9 cellular contexts compared by ENCODE assay signal in genomic region chr2:235496239-235496621, GRCh38. TPM values are rescaled to one million over a fixed set of nuclear protein-coding genes. Genes with fewer than 3 reads are reported as not detected.
A peak's percentile ranks its signal among the peaks of the same experiment; 100 is the strongest.
DNase-seq lines count a peak whose midpoint lies in the region; ATAC-seq and TF ChIP-seq lines count a peak whose summit lies in the region.
"Had no signal": no experiment of that assay in that cellular context is flagged by ENCODE, and none has a peak within 500 bp of the region (broad histone marks: within the 10 kb centered on the region; RNA-seq: fewer than 3 reads in every experiment).

No MANE protein-coding gene starts in this region.

- intact Hi-C loops in Panc1 (cut with micrococcal nuclease; ENCODE audit: unreplicated experiment), result loop anchor here (5.0 kb wide), 1 partner anchor 359 kb away; no protein-coding TSS in a partner anchor

- TF ChIP-seq CTCF in Panc1 (IDR thresholded peaks at IDR 0.05), result no peak
- TF ChIP-seq CTCF in foreskin fibroblast (IDR thresholded peaks at IDR 0.05; ENCODE audit: low read depth, low read length), result no peak

- BruUV-seq in Panc1 (replicated peaks; lab: Mats Ljungman, UMichigan), result no TSS peak

- in situ Hi-C loops in Panc1 (cut with HindIII; ENCODE audit: low pct_unique_long_range_greater_than_20kb, low sequenced_read_pairs), result no loop called here

- ATAC-seq in Panc1 (no peak), GM19324 (IDR thresholded peaks at IDR 0.05; ENCODE audit: low FRiP score, unreplicated experiment) (no peak)

- peaks cover 44% of the 10 kb centered on the region for H3K4me1 ChIP-seq in Panc1 (ENCODE audit: control insufficient read depth, insufficient read depth, low read length)

- CTCF ChIA-PET in Panc1 (lab: Charles Lee), result interaction anchor here (0.6 to 1.5 kb wide), 5 partner anchors 10 to 369 kb away, joined by 3 read pairs; no protein-coding TSS in a partner anchor

- H3K36me3 ChIP-seq in Panc1 (ENCODE audit: control insufficient read depth, insufficient read depth, low read length), result no peaks in the 10 kb centered on the region; the same call in 1 of the 2 replicates

- POLR2A ChIA-PET in Panc1 (lab: Charles Lee), result no interaction called here

- DNase-seq in NCI-H524 (lab: John Stamatoyannopoulos, UW) (peak; percentile 45 to 82), NCI-H524 treated with DMSO at 0.1 percent for 48 hours (lab: John Stamatoyannopoulos, UW) (no peak), Panc1 (ENCODE audit: low read depth, low spot score) (no peak), foreskin fibroblast (peak; percentile 18 to 57), superior temporal gyrus (ENCODE audit: extremely low spot score) (peak; percentile 51), NCI-H146 treated with DMSO at 0.1 percent for 48 hours (lab: John Stamatoyannopoulos, UW; ENCODE audit: unreplicated experiment) (no peak), SKM-1 (lab: John Stamatoyannopoulos, UW; ENCODE audit: unreplicated experiment) (no peak)
- DNase-seq: NCI-H2081 had no signal

- no peaks in the 10 kb centered on the region for H3K27me3 ChIP-seq in Panc1 (ENCODE audit: control insufficient read depth, insufficient read depth, low read length)

- H3K27ac ChIP-seq in Panc1 (ENCODE audit: low read length), result peak overlapping the region; percentile 49

- H3K4me3 ChIP-seq in Panc1 (ENCODE audit: low read depth in 2 of 2, low read length in 2 of 2) (peak overlapping the region; percentile 68 to 78), foreskin fibroblast (ENCODE audit: low read depth in 1 of 2, low read length in 2 of 2) (no peak overlapping the region)

- H3K9me3 ChIP-seq in Panc1 (ENCODE audit: control insufficient read depth, insufficient read depth, low read depth, low read length), result no peaks in the 10 kb centered on the region

RNA-seq across cellular contexts. Expression of gene AGAP1, which starts 2.4 kb away (rescaled TPM):
- 38.9 TPM for total RNA-seq in Panc1 (2021; ENCODE audit: unreplicated experiment)
- 31.6 TPM for polyA plus RNA-seq in Panc1 (2012; ENCODE audit: insufficient read length)

Comparison
In these comparisons a context has a peak if more than half of its experiments do, and no peak if none do; other contexts are left out.
1. DNase-seq: peak in NCI-H524 (2 of 2), foreskin fibroblast (2 of 2) and superior temporal gyrus (single experiment); none in NCI-H524 treated with DMSO at 0.1 percent for 48 hours (single experiment), Panc1 (single experiment), NCI-H146 treated with DMSO at 0.1 percent for 48 hours (single experiment) and SKM-1 (single experiment).
2. H3K4me3 ChIP-seq: peak in Panc1 (2 of 2); none in foreskin fibroblast (0 of 2).